ENCODE assay signal across 9 cellular contexts in the genomic region with DNA sequence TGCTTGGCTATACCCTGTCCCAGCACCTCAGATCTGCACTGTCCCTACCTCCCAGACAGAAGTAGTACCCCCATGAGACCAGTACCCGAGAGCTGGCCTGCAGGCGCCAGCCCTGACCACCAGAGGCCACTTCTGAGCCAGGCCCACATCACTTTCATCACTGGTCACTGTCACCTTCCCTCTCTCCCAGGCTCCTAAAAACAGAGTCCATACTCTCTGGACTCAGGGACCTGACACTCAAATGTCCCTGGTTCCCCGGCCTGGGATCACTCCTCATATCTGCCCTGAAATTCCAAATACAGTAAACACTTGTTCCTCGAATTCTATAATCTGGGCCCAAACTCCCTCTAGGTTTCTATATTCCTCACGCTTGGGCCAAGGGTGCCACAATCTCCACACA. TPM values are rescaled to one million over a fixed set of nuclear protein-coding genes. Genes with fewer than 3 reads are reported as not detected.
DNase-seq lines count a peak whose midpoint lies in the region; ATAC-seq and TF ChIP-seq lines count a peak whose summit lies in the region.
"Had no signal": no experiment of that assay in that cellular context is flagged by ENCODE, and none has a peak within 500 bp of the region (broad histone marks: within the 10 kb centered on the region; RNA-seq: fewer than 3 reads in every experiment).

No MANE protein-coding gene starts in this region.

- no peaks in the 10 kb centered on the region for H3K27me3 ChIP-seq in gastrocnemius medialis

- no peaks in the 10 kb centered on the region for H3K9me3 Mint-ChIP-seq in activated T-cell treated with anti-CD3 and anti-CD28 coated beads, Interleukin-2, amount 50 U/mL, for 72 hours
- H3K9me3 Mint-ChIP-seq: activated naive CD4-positive, alpha-beta T cell treated with anti-CD3 and anti-CD28 coated beads, Interleukin-2, amount 50 U/mL, for 24 hours had no signal

- H3K4me3 ChIP-seq in epithelial cell of proximal tubule (ENCODE audit: low read depth, low read length): no peak overlapping the region
- no peak overlapping the region for H3K4me3 ChIP-seq in gastrocnemius medialis

- H3K36me3 ChIP-seq in gastrocnemius medialis: peaks cover 0 to 7% of the 10 kb centered on the region in 2 donors

- H3K4me3 Mint-ChIP-seq in activated T-cell treated with anti-CD3 and anti-CD28 coated beads, Interleukin-2, amount 50 U/mL, for 72 hours: no peak overlapping the region
- H3K4me3 Mint-ChIP-seq: activated naive CD4-positive, alpha-beta T cell treated with anti-CD3 and anti-CD28 coated beads, Interleukin-2, amount 50 U/mL, for 24 hours had no signal

- no peak for TF ChIP-seq POLR2A in gastrocnemius medialis (IDR thresholded peaks at IDR 0.05)

- no peaks in the 10 kb centered on the region for H3K4me1 Mint-ChIP-seq in activated T-cell treated with anti-CD3 and anti-CD28 coated beads, Interleukin-2, amount 50 U/mL, for 72 hours (ENCODE audit: low read depth)
- H3K4me1 Mint-ChIP-seq: activated naive CD4-positive, alpha-beta T cell treated with anti-CD3 and anti-CD28 coated beads, Interleukin-2, amount 50 U/mL, for 24 hours had no signal

- H3K36me3 Mint-ChIP-seq in activated T-cell treated with anti-CD3 and anti-CD28 coated beads, Interleukin-2, amount 50 U/mL, for 72 hours (ENCODE audit: insufficient read depth in 2 of 2): peaks cover 0 to 3% of the 10 kb centered on the region in 2 donors
- H3K36me3 Mint-ChIP-seq: activated naive CD4-positive, alpha-beta T cell treated with anti-CD3 and anti-CD28 coated beads, Interleukin-2, amount 50 U/mL, for 24 hours had no signal

- TF ChIP-seq CTCF in epithelial cell of proximal tubule (conservative IDR thresholded peaks at IDR 0.05; ENCODE audit: low read depth, low read length): peak; percentile 82
- TF ChIP-seq CTCF in gastrocnemius medialis (IDR thresholded peaks at IDR 0.05 in 4 of 5, conservative IDR thresholded peaks at IDR 0.05 in 1 of 5): peak in 4 of 5 experiments; percentile 22 to 55 (median 40)

- H3K4me1 ChIP-seq in gastrocnemius medialis: peaks cover 0 to 11% of the 10 kb centered on the region in 2 donors

- no peaks in the 10 kb centered on the region for H3K27me3 Mint-ChIP-seq in activated T-cell treated with anti-CD3 and anti-CD28 coated beads, Interleukin-2, amount 50 U/mL, for 72 hours (ENCODE audit: low read depth)
- H3K27me3 Mint-ChIP-seq: activated naive CD4-positive, alpha-beta T cell treated with anti-CD3 and anti-CD28 coated beads, Interleukin-2, amount 50 U/mL, for 24 hours had no signal

- H3K27ac ChIP-seq in gastrocnemius medialis: no peak overlapping the region

- DNase-seq in activated T-cell treated with anti-CD3 and anti-CD28 coated beads, Interleukin-2, amount 50 U/mL, for 72 hours: peak in 1 of 2 donors; percentile 23
- DNase-seq in activated T-cell treated with anti-CD3 and anti-CD28 coated beads for 4 hours (no peak), OCI-M1 (lab: John Stamatoyannopoulos, UW) (peak; percentile 41), epithelial cell of proximal tubule (ENCODE audit: low read depth) (no peak), gastrocnemius medialis (no peak), 8988T (no peak), NCI-H446 treated with DMSO at 0.1 percent for 48 hours (lab: John Stamatoyannopoulos, UW) (no peak)

- no peak overlapping the region for H3K27ac Mint-ChIP-seq in activated T-cell treated with anti-CD3 and anti-CD28 coated beads, Interleukin-2, amount 50 U/mL, for 72 hours
- H3K27ac Mint-ChIP-seq: activated naive CD4-positive, alpha-beta T cell treated with anti-CD3 and anti-CD28 coated beads, Interleukin-2, amount 50 U/mL, for 24 hours had no signal

- in situ Hi-C loops in gastrocnemius medialis (cut with MboI; ENCODE audit: low sequenced_read_pairs in 4 of 4): loop anchor here in 1 of 4 donors (10.0 kb wide), 1 partner anchor 51 kb away; no protein-coding TSS in a partner anchor

- intact Hi-C loops in gastrocnemius medialis (cut with DNase I; ENCODE audit: low total_unique reads): loop anchor here (10.0 kb wide), 1 partner anchor 441 kb away; a partner anchor contains a TSS

- ATAC-seq in activated T-cell treated with anti-CD3 and anti-CD28 coated beads, Interleukin-2, amount 50 U/mL, for 72 hours (replicated peaks in 1 of 2): peak; percentile 28 to 31
- ATAC-seq in gastrocnemius medialis: no peak
- no peak for ATAC-seq in GM21723 (IDR thresholded peaks at IDR 0.05; ENCODE audit: unreplicated experiment)

- H3K9me3 ChIP-seq in gastrocnemius medialis: no peaks in the 10 kb centered on the region

RNA-seq across cellular contexts. Expression of a gene that starts 18.7 kb away (rescaled TPM):
- 1 to 10 TPM; 3.8 to 4.5 TPM for total RNA-seq in activated T-cell treated with anti-CD3 and anti-CD28 coated beads, Interleukin-2, amount 50 U/mL, for 72 hours
- total RNA-seq in epithelial cell of proximal tubule (6.3 and 9.3 TPM in 2 replicates), gastrocnemius medialis (1 to 10 TPM; 2.6 to 5.9 (median 4.2) TPM)

RNA-seq across cellular contexts. Expression of a gene that starts 18.9 kb away (rescaled TPM):
- total RNA-seq in activated T-cell treated with anti-CD3 and anti-CD28 coated beads, Interleukin-2, amount 50 U/mL, for 72 hours: 100 to 1,000 TPM; 108 to 123 TPM
- not detected in 2 replicates for total RNA-seq in epithelial cell of proximal tubule
- total RNA-seq in gastrocnemius medialis: under 1 TPM in 1 of 4 donors, not detected in 3; 0.78 TPM

Comparison
In these comparisons a context has a peak if more than half of its experiments do, and no peak if none do; other contexts are left out.
1. ATAC-seq: peak in activated T-cell treated with anti-CD3 and anti-CD28 coated beads, Interleukin-2, amount 50 U/mL, for 72 hours (2 of 2); none in gastrocnemius medialis (0 of 2) and GM21723 (single experiment).
2. RNA of a gene that starts 18.9 kb away (total RNA-seq): 108 to 123 TPM in activated T-cell treated with anti-CD3 and anti-CD28 coated beads, Interleukin-2, amount 50 U/mL, for 72 hours; not detected in epithelial cell of proximal tubule and 0.78 TPM in gastrocnemius medialis; every median in the first group is over 10 times any median in the second.